13 cellular contexts compared by ENCODE assay signal in genomic region chr10:74683621-74684114, GRCh38.
DNase-seq lines count a peak whose midpoint lies in the region; ATAC-seq and TF ChIP-seq lines count a peak whose summit lies in the region.
"Had no signal": no experiment of that assay in that cellular context is flagged by ENCODE, and none has a peak within 500 bp of the region (broad histone marks: within the 10 kb centered on the region; RNA-seq: fewer than 3 reads in every experiment).

No MANE protein-coding gene starts in this region.

- H3K27ac ChIP-seq in neural cell (ENCODE audit: low read length) = no peak overlapping the region
- H3K27ac ChIP-seq in CD4-positive, alpha-beta memory T cell (ENCODE audit: low read depth, low read length) = no peak overlapping the region
- H3K27ac ChIP-seq: 22Rv1 had no signal

- H4K20me1 ChIP-seq in neural cell (ENCODE audit: insufficient read depth) = no peaks in the 10 kb centered on the region

- H3K9ac ChIP-seq in neural cell (ENCODE audit: low read length) = no peak overlapping the region

- no peaks in the 10 kb centered on the region for H3K9me3 Mint-ChIP-seq in activated B cell treated with CpG ODN at 0.5 μM for 24 hours
- H3K9me3 Mint-ChIP-seq in CD4-positive, alpha-beta memory T cell = peaks cover 0 to 2% (median 0%) of the 10 kb centered on the region in 8 donors
- H3K9me3 Mint-ChIP-seq: T-helper 1 cell treated with Interleukin-12 subunit alpha and Interleukin-12 subunit beta and Interleukin-4 antibody, amounts not matched to agents 30 μg/mL and 1 μg/mL, for 36 hours had no signal

- CTCF ChIA-PET in activated B cell treated with CpG ODN at 0.5 μM for 24 hours (lab: Charles Lee) = interaction anchor here (0.9 kb wide), 1 partner anchor 337 kb away, joined by 3 read pairs; no protein-coding TSS in a partner anchor
- CTCF ChIA-PET in CD4-positive, alpha-beta memory T cell (lab: Charles Lee; ENCODE audit: partially characterized antibody) = interaction anchor here (1.0 kb wide), 1 partner anchor 10 kb away, joined by 3 read pairs; no protein-coding TSS in a partner anchor

- no peak for ATAC-seq in activated B cell treated with CpG ODN at 0.5 μM for 24 hours (ENCODE audit: low read depth)
- no peak for ATAC-seq in GM21528 (IDR thresholded peaks at IDR 0.05; ENCODE audit: low FRiP score, unreplicated experiment)

- no peaks in the 10 kb centered on the region for H3K9me2 ChIP-seq in neural cell (ENCODE audit: insufficient read depth, low read length)

- no peak for TF ChIP-seq CTCF in activated B cell treated with CpG ODN at 0.5 μM for 24 hours (IDR thresholded peaks at IDR 0.05)
- no peak for TF ChIP-seq CTCF in neural cell (IDR thresholded peaks at IDR 0.05; ENCODE audit: poor library complexity, severe bottlenecking)

- H3K27ac Mint-ChIP-seq in activated B cell treated with CpG ODN at 0.5 μM for 24 hours = peak overlapping the region; percentile 32
- H3K27ac Mint-ChIP-seq in CD4-positive, alpha-beta memory T cell = no peak overlapping the region
- H3K27ac Mint-ChIP-seq: activated naive CD8-positive, alpha-beta T cell treated with anti-CD3 and anti-CD28 coated beads, Interleukin-2, amount 10 ng/mL, durations not matched to agents 7 days and 5 days; T-helper 1 cell treated with Interleukin-12 subunit alpha and Interleukin-12 subunit beta and Interleukin-4 antibody, amounts not matched to agents 30 μg/mL and 1 μg/mL, for 36 hours had no signal

- POLR2A ChIA-PET in activated B cell treated with CpG ODN at 0.5 μM for 24 hours (lab: Charles Lee) = interaction anchor here (0.6 kb wide), 1 partner anchor 388 kb away, joined by 5 read pairs; no protein-coding TSS in a partner anchor
- POLR2A ChIA-PET in CD4-positive, alpha-beta memory T cell (lab: Charles Lee; ENCODE audit: partially characterized antibody) = no interaction called here

- DNase-seq in DMS53 (lab: John Stamatoyannopoulos, UW) = peak; percentile 48
- no peak for DNase-seq in DMS53 treated with DMSO at 0.1 percent for 48 hours (lab: John Stamatoyannopoulos, UW; ENCODE audit: unreplicated experiment)
- peak; percentile 66 for DNase-seq in NCI-H146 (lab: John Stamatoyannopoulos, UW)
- DNase-seq in activated B cell treated with CpG ODN at 0.5 μM for 24 hours = no peak
- DNase-seq in CD4-positive, alpha-beta memory T cell = no peak
- DNase-seq in activated T-cell treated with anti-CD3 and anti-CD28 coated beads, Interleukin-2, amount 50 U/mL, for 48 hours = no peak
- DNase-seq: activated naive CD8-positive, alpha-beta T cell treated with anti-CD3 and anti-CD28 coated beads, Interleukin-2, amount 10 ng/mL, durations not matched to agents 7 days and 5 days; head of caudate nucleus; NCI-H524 treated with DMSO at 0.1 percent for 48 hours had no signal

- TF ChIP-seq RAD21 in neural cell (conservative IDR thresholded peaks at IDR 0.05) = no peak

- no peaks in the 10 kb centered on the region for H3K27me3 Mint-ChIP-seq in activated B cell treated with CpG ODN at 0.5 μM for 24 hours
- H3K27me3 Mint-ChIP-seq in CD4-positive, alpha-beta memory T cell = no peaks in the 10 kb centered on the region
- H3K27me3 Mint-ChIP-seq: activated naive CD8-positive, alpha-beta T cell treated with anti-CD3 and anti-CD28 coated beads, Interleukin-2, amount 10 ng/mL, durations not matched to agents 7 days and 5 days had no signal

- no peak overlapping the region for H3K4me3 ChIP-seq in neural cell (ENCODE audit: low read length)
- H3K4me3 ChIP-seq in CD4-positive, alpha-beta memory T cell (ENCODE audit: low read length in 2 of 2) = no peak overlapping the region

- peaks cover 44% of the 10 kb centered on the region for H3K36me3 Mint-ChIP-seq in activated B cell treated with CpG ODN at 0.5 μM for 24 hours (ENCODE audit: low read depth)
- H3K36me3 Mint-ChIP-seq in CD4-positive, alpha-beta memory T cell = peaks cover 10 to 36% of the 10 kb centered on the region in 2 donors

- no peak overlapping the region for H2AFZ ChIP-seq in neural cell (ENCODE audit: low read depth, low read length)

- peaks cover 17% of the 10 kb centered on the region for H3K4me1 Mint-ChIP-seq in activated B cell treated with CpG ODN at 0.5 μM for 24 hours
- peaks cover 9 to 15% (median 12%) of the 10 kb centered on the region in 4 donors for H3K4me1 Mint-ChIP-seq in CD4-positive, alpha-beta memory T cell

- no peaks in the 10 kb centered on the region for H3K79me2 ChIP-seq in neural cell (replicated peaks; ENCODE audit: insufficient read depth, low read length)

- H3K27me3 ChIP-seq in neural cell (ENCODE audit: insufficient read depth, low read depth, low read length) = no peaks in the 10 kb centered on the region
- H3K27me3 ChIP-seq in CD4-positive, alpha-beta memory T cell (ENCODE audit: insufficient read depth, low read length) = no peaks in the 10 kb centered on the region

- no peaks in the 10 kb centered on the region for H3K9me3 ChIP-seq in neural cell (ENCODE audit: low read length)
- no peaks in the 10 kb centered on the region for H3K9me3 ChIP-seq in CD4-positive, alpha-beta memory T cell (ENCODE audit: control insufficient read depth in 1 of 2, low read length in 2 of 2)

- intact Hi-C loops in activated B cell treated with CpG ODN at 0.5 μM for 24 hours (cut with micrococcal nuclease) = loop anchor here (10.0 kb wide), 1 partner anchor 419 kb away; no protein-coding TSS in a partner anchor
- intact Hi-C loops in CD4-positive, alpha-beta memory T cell (cut with micrococcal nuclease) = no loop called here

- H3F3A ChIP-seq in neural cell (ENCODE audit: insufficient read depth, low read length, poor library complexity, severe bottlenecking) = no peaks in the 10 kb centered on the region

- no peak for TF ChIP-seq EP300 in neural cell (conservative IDR thresholded peaks at IDR 0.05; ENCODE audit: poor library complexity, severe bottlenecking)

- H3K4me2 ChIP-seq in neural cell (ENCODE audit: low read length) = no peak overlapping the region

- H3K4me1 ChIP-seq in CD4-positive, alpha-beta memory T cell (ENCODE audit: insufficient read depth, low read length) = peaks cover 13% of the 10 kb centered on the region

- no peak overlapping the region for H3K4me3 Mint-ChIP-seq in activated B cell treated with CpG ODN at 0.5 μM for 24 hours
- no peak overlapping the region for H3K4me3 Mint-ChIP-seq in CD4-positive, alpha-beta memory T cell
- H3K4me3 Mint-ChIP-seq: activated naive CD8-positive, alpha-beta T cell treated with anti-CD3 and anti-CD28 coated beads, Interleukin-2, amount 10 ng/mL, durations not matched to agents 7 days and 5 days; T-helper 1 cell treated with Interleukin-12 subunit alpha and Interleukin-12 subunit beta and Interleukin-4 antibody, amounts not matched to agents 30 μg/mL and 1 μg/mL, for 36 hours had no signal

- no peaks in the 10 kb centered on the region for H3K36me3 ChIP-seq in neural cell (ENCODE audit: insufficient read depth, low read length)
- H3K36me3 ChIP-seq in CD4-positive, alpha-beta memory T cell (ENCODE audit: insufficient read depth, low read length) = no peaks in the 10 kb centered on the region

TF ChIP-seq in neural cell, 6 proteins besides CTCF, POLR2A, EP300 and RAD21:
- TF ChIP-seq MXI1 (conservative IDR thresholded peaks at IDR 0.05; ENCODE audit: poor library complexity, severe bottlenecking) = no peak
- no peak for TF ChIP-seq TAF1 (IDR thresholded peaks at IDR 0.05; ENCODE audit: low read depth)
- TF ChIP-seq POLR2AphosphoS5 (IDR thresholded peaks at IDR 0.05) = peak; percentile 17
- no peak for TF ChIP-seq REST (IDR thresholded peaks at IDR 0.05; ENCODE audit: borderline replicate concordance)

Comparison
In these comparisons a context has a peak if more than half of its experiments do, and no peak if none do; other contexts are left out.
1. DNase-seq: peak in DMS53 (single experiment) and NCI-H146 (single experiment); none in DMS53 treated with DMSO at 0.1 percent for 48 hours (single experiment), activated B cell treated with CpG ODN at 0.5 μM for 24 hours (single experiment), CD4-positive, alpha-beta memory T cell (0 of 5) and activated T-cell treated with anti-CD3 and anti-CD28 coated beads, Interleukin-2, amount 50 U/mL, for 48 hours (0 of 2).